ENCODE assay signal across 8 cellular contexts in genomic region chr9:21974230-21974541, GRCh38. TPM values are rescaled to one million over a fixed set of nuclear protein-coding genes. Genes with fewer than 3 reads are reported as not detected.
DNase-seq lines count a peak whose midpoint lies in the region; ATAC-seq and TF ChIP-seq lines count a peak whose summit lies in the region.

No MANE protein-coding gene starts in this region.

- no peaks in the 10 kb centered on the region for H3K79me1 ChIP-seq in mesendoderm (ENCODE audit: low read length)

- peak overlapping the region; percentile 87 for H2AFZ ChIP-seq in GM23338

- H2BK5ac ChIP-seq in mesendoderm (ENCODE audit: low read length): no peak overlapping the region

- TF ChIP-seq POLR2A in vagina (IDR thresholded peaks at IDR 0.05): no peak

- H2BK15ac ChIP-seq in mesendoderm (replicated peaks; ENCODE audit: low read depth): no peak overlapping the region

- peaks cover 36% of the 10 kb centered on the region for H3F3A ChIP-seq in GM23338 (replicated peaks; ENCODE audit: low read depth)

- H2BK120ac ChIP-seq in mesendoderm (ENCODE audit: low read depth, low read length): no peak overlapping the region

- H3K27ac Mint-ChIP-seq in GM23338: no peak overlapping the region

- TF ChIP-seq CTCF in AG10803 (conservative IDR thresholded peaks at IDR 0.05; ENCODE audit: low read length): no peak
- no peak for TF ChIP-seq CTCF in GM23338 (conservative IDR thresholded peaks at IDR 0.05; ENCODE audit: low read depth in 2 of 2)
- no peak for TF ChIP-seq CTCF in ascending aorta (IDR thresholded peaks at IDR 0.05)
- no peak for TF ChIP-seq CTCF in vagina (IDR thresholded peaks at IDR 0.05)

- H3K4me2 ChIP-seq in GM23338: peak overlapping the region; percentile 88
- peak overlapping the region; percentile 55 for H3K4me2 ChIP-seq in mesendoderm (ENCODE audit: low read length)

- WGBS in mesendoderm (ENCODE audit: extremely low coverage, insufficient coverage, low lambda C conversion rate): no CpG with 5 or more reads among the region's 8 CpGs

- H3K36me3 ChIP-seq in GM23338 (ENCODE audit: insufficient read depth) (no peaks in the 10 kb centered on the region), ascending aorta (no peaks in the 10 kb centered on the region), mesendoderm (ENCODE audit: control insufficient read depth, insufficient read depth, low read length) (no peaks in the 10 kb centered on the region), vagina (no peaks in the 10 kb centered on the region)

- H2AK5ac ChIP-seq in mesendoderm (ENCODE audit: low read length): no peak overlapping the region

- peaks cover 25% of the 10 kb centered on the region for H4K20me1 ChIP-seq in GM23338 (replicated peaks; ENCODE audit: insufficient read depth)

- peak overlapping the region; percentile 75 for H3K4me3 Mint-ChIP-seq in GM23338

- H3K79me2 ChIP-seq in GM23338 (replicated peaks; ENCODE audit: insufficient read depth) (no peaks in the 10 kb centered on the region), mesendoderm (ENCODE audit: control insufficient read depth, insufficient read depth, low read length) (no peaks in the 10 kb centered on the region)

- H3K9me2 ChIP-seq in GM23338 (ENCODE audit: insufficient read depth): no peaks in the 10 kb centered on the region

- H3K4me1 ChIP-seq in GM23338 (ENCODE audit: insufficient read depth): peaks cover 27% of the 10 kb centered on the region
- peaks cover 0 to 8% of the 10 kb centered on the region in 2 donors for H3K4me1 ChIP-seq in ascending aorta
- peaks cover 2% of the 10 kb centered on the region for H3K4me1 ChIP-seq in mesendoderm (ENCODE audit: control insufficient read depth, low read depth, low read length)
- H3K4me1 ChIP-seq in vagina: peaks cover 17% of the 10 kb centered on the region

- H3K4me1 Mint-ChIP-seq in GM23338: peaks cover 28% of the 10 kb centered on the region

- H3K18ac ChIP-seq in mesendoderm (ENCODE audit: low read length): no peak overlapping the region

- no peaks in the 10 kb centered on the region for H3K9me3 ChIP-seq in ascending aorta
- no peaks in the 10 kb centered on the region for H3K9me3 ChIP-seq in vagina

- H3K27ac ChIP-seq in GM23338 (ENCODE audit: low read depth): no peak overlapping the region
- no peak overlapping the region for H3K27ac ChIP-seq in ascending aorta
- no peak overlapping the region for H3K27ac ChIP-seq in mesendoderm (ENCODE audit: low read depth, low read length)
- no peak overlapping the region for H3K27ac ChIP-seq in vagina

- DNase-seq in AG10803 (ENCODE audit: low read depth): no peak
- DNase-seq in GM23338 (ENCODE audit: low spot score): no peak
- DNase-seq in ascending aorta (ENCODE audit: low spot score in 2 of 2): no peak
- DNase-seq in mesendoderm: no peak
- no peak for DNase-seq in NCI-H1930 (lab: John Stamatoyannopoulos, UW)
- no peak for DNase-seq in vagina (ENCODE audit: extremely low spot score in 2 of 2)
- no peak for DNase-seq in left colon
- no peak for DNase-seq in SW480 (ENCODE audit: low spot score)

- intact Hi-C loops in ascending aorta (cut with DNase I): no loop called here
- intact Hi-C loops in vagina (cut with DNase I): no loop called here
- intact Hi-C loops in left colon (cut with DNase I, micrococcal nuclease): no loop called here

- no peak overlapping the region for H3K4ac ChIP-seq in mesendoderm (ENCODE audit: low read depth, low read length)

- ATAC-seq in GM23338 (no peak), left colon (no peak)

- H3K36me3 Mint-ChIP-seq in GM23338 (ENCODE audit: low read depth): no peaks in the 10 kb centered on the region; the same call in 2 of the 3 replicates

- peak overlapping the region; percentile 68 for H3K4me3 ChIP-seq in AG10803 (ENCODE audit: low read length)
- peak overlapping the region; percentile 60 for H3K4me3 ChIP-seq in GM23338
- peak overlapping the region; percentile 47 to 58 for H3K4me3 ChIP-seq in ascending aorta
- H3K4me3 ChIP-seq in mesendoderm (ENCODE audit: low read length): no peak overlapping the region
- peak overlapping the region in 1 of 2 donors; percentile 34 for H3K4me3 ChIP-seq in vagina

- no peak overlapping the region for H4K8ac ChIP-seq in mesendoderm (ENCODE audit: low read depth, low read length)

- H3K56ac ChIP-seq in mesendoderm (ENCODE audit: low read length): no peak overlapping the region

- no peak overlapping the region for H4K5ac ChIP-seq in mesendoderm (ENCODE audit: low read length)

- no peak overlapping the region for H3K23ac ChIP-seq in mesendoderm (ENCODE audit: low read length)

- peaks cover 98% of the 10 kb centered on the region for H3K27me3 Mint-ChIP-seq in GM23338 (ENCODE audit: insufficient read depth, low read depth, poor library complexity)

- peak overlapping the region; percentile 44 for H3K9ac ChIP-seq in mesendoderm (ENCODE audit: low read length)

- H3K27me3 ChIP-seq in GM23338 (ENCODE audit: insufficient read depth) (peaks cover 100% of the 10 kb centered on the region), ascending aorta (peaks cover 42% of the 10 kb centered on the region), mesendoderm (ENCODE audit: insufficient read depth, low read length, poor library complexity) (peaks cover 59% of the 10 kb centered on the region), vagina (peaks cover 18% of the 10 kb centered on the region)

- peaks cover 3% of the 10 kb centered on the region; the same call in 1 of the 3 replicates for H3K9me3 Mint-ChIP-seq in GM23338

TF ChIP-seq in GM23338, 12 proteins besides CTCF, POLR2A, EP300 and RAD21 (continues in another document):
- TF ChIP-seq ETS1 (IDR thresholded peaks at IDR 0.05): no peak
- TF ChIP-seq ZNF331 (CRISPR knock-in tag; IDR thresholded peaks at IDR 0.05; ENCODE audit: low read depth): no peak

RNA-seq across cellular contexts. Expression of gene CDKN2A, which starts 20.0 kb away (rescaled TPM):
- total RNA-seq in GM23338 (2014; rRNA removed; shearing (Covaris generic)): 0.87 and 4.0 TPM in 2 replicates
- polyA plus RNA-seq in GM23338 (2016; fragmentation: Nextera tagmentation; extraction: Ambion mirVana): 1.2 and 2.7 TPM in 2 replicates
- 17.1 TPM for total RNA-seq in ascending aorta
- polyA plus RNA-seq in mesendoderm (2013, experiment 1 of 2): 1.2 TPM
- polyA plus RNA-seq in mesendoderm (2013, experiment 2 of 2): 1.2 TPM
- 25.8 TPM for total RNA-seq in vagina
- total RNA-seq in left colon: 1 to 10 TPM in 1 of 2 donors, under 1 TPM in 1; 0.34 to 1.8 TPM

RNA-seq across cellular contexts. Expression of gene CDKN2B-AS1, which starts 20.4 kb away (rescaled TPM):
- 0.14 TPM in 1 of 2 replicates, not detected in the other for total RNA-seq in GM23338 (2014; rRNA removed; shearing (Covaris generic))
- not detected in 2 replicates for polyA plus RNA-seq in GM23338 (2016; fragmentation: Nextera tagmentation; extraction: Ambion mirVana)
- total RNA-seq in ascending aorta: not detected
- 0.10 TPM for polyA plus RNA-seq in mesendoderm (2013, experiment 1 of 2)
- 0.06 TPM for polyA plus RNA-seq in mesendoderm (2013, experiment 2 of 2)
- total RNA-seq in vagina: 5.9 TPM
- 100 to 1,000 TPM; 108 to 124 TPM for total RNA-seq in left colon

RNA-seq across cellular contexts. Expression of gene CDKN2B, which starts 34.9 kb away (rescaled TPM):
- 0.31 and 0.83 TPM in 2 replicates for total RNA-seq in GM23338 (2014; rRNA removed; shearing (Covaris generic))
- polyA plus RNA-seq in GM23338 (2016; fragmentation: Nextera tagmentation; extraction: Ambion mirVana): 0.09 and 0.29 TPM in 2 replicates
- 11.4 TPM for total RNA-seq in ascending aorta
- polyA plus RNA-seq in mesendoderm (2013, experiment 1 of 2): 1.0 TPM
- polyA plus RNA-seq in mesendoderm (2013, experiment 2 of 2): 1.3 TPM
- 67.0 TPM for total RNA-seq in vagina
- total RNA-seq in left colon: 100 to 1,000 TPM; 158 to 160 TPM

Comparison
In these comparisons a context has a peak if more than half of its experiments do, and no peak if none do; other contexts are left out.
1. RNA of gene CDKN2B-AS1, which starts 20.4 kb away (total RNA-seq): 108 to 124 TPM in left colon; 5.9 TPM in vagina (single experiment), 0.14 TPM in GM23338 and not detected in ascending aorta (single experiment); every median in the first group is over 10 times any median in the second.